In genomic region chr12:57477710-57478681, GRCh38 we compare ENCODE assay signal across 8 cellular contexts. TPM values are rescaled to one million over a fixed set of nuclear protein-coding genes. Genes with fewer than 3 reads are reported as not detected.
A peak's percentile ranks its signal among the peaks of the same experiment; 100 is the strongest.
DNase-seq lines count a peak whose midpoint lies in the region; ATAC-seq and TF ChIP-seq lines count a peak whose summit lies in the region.

No MANE protein-coding gene starts in this region.

- no peaks in the 10 kb centered on the region for H3K9me3 Mint-ChIP-seq in stimulated activated effector memory CD8-positive, alpha-beta T cell treated with anti-CD3 and anti-CD28 coated beads, Interleukin-12 subunit alpha, Interleukin-12 subunit beta, amount 100 ng/mL, for 72 hours

- whole genome bisulfite sequencing in esophagus muscularis mucosa, result 64% methylated on average over 11 of the region's 12 CpGs

- no peak for TF ChIP-seq EP300 in esophagus muscularis mucosa (IDR thresholded peaks at IDR 0.05)

- no peak for TF ChIP-seq POLR2A in esophagus muscularis mucosa (IDR thresholded peaks at IDR 0.05; ENCODE audit: low read depth)

- intact Hi-C loops in esophagus muscularis mucosa (cut with DNase I), result no loop called here

- peaks cover 71% of the 10 kb centered on the region for H3K36me3 Mint-ChIP-seq in stimulated activated effector memory CD8-positive, alpha-beta T cell treated with anti-CD3 and anti-CD28 coated beads, Interleukin-12 subunit alpha, Interleukin-12 subunit beta, amount 100 ng/mL, for 72 hours

- no peaks in the 10 kb centered on the region for H3K36me3 ChIP-seq in esophagus muscularis mucosa

- ATAC-seq in GM18511 (IDR thresholded peaks at IDR 0.05; ENCODE audit: unreplicated experiment), result peak; percentile 51
- peak; percentile 43 for ATAC-seq in HG03175 (IDR thresholded peaks at IDR 0.05; ENCODE audit: unreplicated experiment)
- peak; percentile 68 for ATAC-seq in stimulated activated effector memory CD8-positive, alpha-beta T cell treated with anti-CD3 and anti-CD28 coated beads, Interleukin-12 subunit alpha, Interleukin-12 subunit beta, amount 100 ng/mL, for 72 hours

- H3K9me3 ChIP-seq in esophagus muscularis mucosa, result no peaks in the 10 kb centered on the region

- peaks cover 13 to 20% (median 18%) of the 10 kb centered on the region in 4 donors for H3K4me1 ChIP-seq in esophagus muscularis mucosa

- H3K27ac Mint-ChIP-seq in stimulated activated effector memory CD8-positive, alpha-beta T cell treated with anti-CD3 and anti-CD28 coated beads, Interleukin-12 subunit alpha, Interleukin-12 subunit beta, amount 100 ng/mL, for 72 hours, result peak overlapping the region; percentile 99

- peaks cover 0 to 83% (median 32%) of the 10 kb centered on the region in 4 donors for H3K27me3 ChIP-seq in esophagus muscularis mucosa

- H3K4me3 Mint-ChIP-seq in stimulated activated effector memory CD8-positive, alpha-beta T cell treated with anti-CD3 and anti-CD28 coated beads, Interleukin-12 subunit alpha, Interleukin-12 subunit beta, amount 100 ng/mL, for 72 hours, result peak overlapping the region; percentile 86

- TF ChIP-seq CTCF in esophagus muscularis mucosa (IDR thresholded peaks at IDR 0.05), result no peak

- H3K4me3 ChIP-seq in esophagus muscularis mucosa, result peak overlapping the region; percentile 46 to 59 (median 50)

- peaks cover 80% of the 10 kb centered on the region for H3K4me1 Mint-ChIP-seq in stimulated activated effector memory CD8-positive, alpha-beta T cell treated with anti-CD3 and anti-CD28 coated beads, Interleukin-12 subunit alpha, Interleukin-12 subunit beta, amount 100 ng/mL, for 72 hours

- peak overlapping the region; percentile 28 to 60 (median 35) for H3K27ac ChIP-seq in esophagus muscularis mucosa (replicated peaks in 1 of 4)

- peak; percentile 40 for DNase-seq in activated CD4-positive, alpha-beta T cell treated with anti-CD3 and anti-CD28 coated beads for 1 hour
- DNase-seq in esophagus muscularis mucosa (ENCODE audit: extremely low spot score) (no peak), DMS79 treated with DMSO at 0.1 percent for 48 hours (lab: John Stamatoyannopoulos, UW) (no peak), T1000 (lab: John Stamatoyannopoulos, UW) (no peak), putamen (ENCODE audit: low spot score) (no peak)
- DNase-seq in stimulated activated effector memory CD8-positive, alpha-beta T cell treated with anti-CD3 and anti-CD28 coated beads, Interleukin-12 subunit alpha, Interleukin-12 subunit beta, amount 100 ng/mL, for 72 hours (ENCODE audit: low spot score in 2 of 2), result peak in 1 of 2 donors; percentile 75

RNA-seq across cellular contexts. Expression of gene ARHGAP9, which starts 1.7 kb away (rescaled TPM):
- total RNA-seq in esophagus muscularis mucosa, result 10 to 100 TPM in 2 of 4 donors, 1 to 10 TPM in 2; 6.0 to 12.9 (median 8.8) TPM

RNA-seq across cellular contexts. Expression of gene MARS1, which starts 9.9 kb away (rescaled TPM):
- total RNA-seq in esophagus muscularis mucosa, result 10 to 100 TPM; 53.2 to 81.0 (median 62.7) TPM

RNA-seq across cellular contexts. Expression of gene GLI1, which starts 18.4 kb away (rescaled TPM):
- total RNA-seq in esophagus muscularis mucosa, result under 1 TPM in 3 of 4 donors, not detected in 1; 0.17 to 0.98 (median 0.84) TPM

RNA-seq across cellular contexts. Expression of gene INHBE, which starts 22.9 kb away (rescaled TPM):
- total RNA-seq in esophagus muscularis mucosa, result not detected

RNA-seq across cellular contexts. Expression of gene DDIT3, which starts 42.3 kb away (rescaled TPM):
- 10 to 100 TPM; 14.4 to 43.9 (median 24.4) TPM for total RNA-seq in esophagus muscularis mucosa
